19 cellular contexts compared by ENCODE assay signal in the genomic region with DNA sequence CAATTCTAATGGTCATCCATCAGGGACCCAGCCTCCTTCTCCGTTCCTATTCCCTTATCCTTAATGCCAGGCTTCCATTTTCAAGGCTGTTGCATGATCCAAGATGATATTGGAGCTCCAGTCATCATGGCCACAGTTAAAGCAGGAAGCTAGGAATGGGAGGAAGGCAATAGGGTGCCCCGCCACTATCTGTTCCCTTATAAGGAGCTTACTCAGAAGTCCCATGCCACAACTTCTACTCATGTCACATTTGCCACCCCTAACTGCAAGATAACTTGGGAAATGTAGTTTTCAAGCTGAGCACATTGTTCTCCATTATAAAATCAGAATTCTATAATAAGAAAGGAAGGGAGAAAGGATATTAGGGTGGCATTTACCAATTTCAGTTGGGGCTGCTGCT. TPM values are rescaled to one million over a fixed set of nuclear protein-coding genes. Genes with fewer than 3 reads are reported as not detected.
"Had no signal": no experiment of that assay in that cellular context is flagged by ENCODE, and none has a peak within 500 bp of the region (broad histone marks: within the 10 kb centered on the region; RNA-seq: fewer than 3 reads in every experiment).

No MANE protein-coding gene starts in this region.

- H3K27me3 ChIP-seq: gastrocnemius medialis, upper lobe of right lung had no signal

- H3K9me3 ChIP-seq: adrenal gland, gastrocnemius medialis, upper lobe of right lung had no signal

- DNase-seq: activated CD4-positive, alpha-beta T cell treated with anti-CD3 and anti-CD28 coated beads, Interleukin-2, amount 50 U/mL, for 1 hour; activated naive CD4-positive, alpha-beta T cell treated with anti-CD3 and anti-CD28 coated beads, Interleukin-2, amount 50 U/mL, for 16 hours; activated T-cell treated with anti-CD3 and anti-CD28 coated beads for 4 hours; adrenal gland; central memory CD4-positive, alpha-beta T cell; cortex of kidney; effector memory CD4-positive, alpha-beta T cell; gastrocnemius medialis; naive thymus-derived CD4-positive, alpha-beta T cell; stimulated activated CD4-positive, alpha-beta T cell treated with anti-CD3 and anti-CD28 coated beads, Interleukin-15, amount 100 ng/mL, for 24 hours; stimulated activated CD4-positive, alpha-beta T cell treated with anti-CD3 and anti-CD28 coated beads, Interleukin-4, amount 100 ng/mL, for 24 hours; upper lobe of right lung had no signal

- H3K36me3 ChIP-seq: adrenal gland, gastrocnemius medialis, upper lobe of right lung had no signal

- H3K4me1 ChIP-seq: adrenal gland, parathyroid adenoma, upper lobe of right lung had no signal

- H3K79me2 ChIP-seq: parathyroid adenoma had no signal

- H2AFZ ChIP-seq: parathyroid adenoma had no signal

- H3K4me3 ChIP-seq: adrenal gland, gastrocnemius medialis, lung, upper lobe of right lung had no signal

- H3K27ac ChIP-seq: adrenal gland, parathyroid adenoma, upper lobe of right lung had no signal

- H3K9ac ChIP-seq: parathyroid adenoma had no signal

- FAIRE-seq: TTC549 had no signal

RNA-seq across cellular contexts. Expression of a gene that starts 38.6 kb away (rescaled TPM):
- total RNA-seq: activated CD8-positive, alpha-beta memory T cell treated with anti-CD3 and anti-CD28 coated beads for 36 hours; activated T-helper 17 cell treated with anti-CD3 and anti-CD28 coated beads, Interleukin-2, amount 50 U/mL, for 72 hours; fibroblast of lung; naive thymus-derived CD4-positive, alpha-beta T cell; renal cortical epithelial cell had no signal
- polyA plus RNA-seq: fibroblast of lung; naive thymus-derived CD4-positive, alpha-beta T cell had no signal
